In the genomic region with DNA sequence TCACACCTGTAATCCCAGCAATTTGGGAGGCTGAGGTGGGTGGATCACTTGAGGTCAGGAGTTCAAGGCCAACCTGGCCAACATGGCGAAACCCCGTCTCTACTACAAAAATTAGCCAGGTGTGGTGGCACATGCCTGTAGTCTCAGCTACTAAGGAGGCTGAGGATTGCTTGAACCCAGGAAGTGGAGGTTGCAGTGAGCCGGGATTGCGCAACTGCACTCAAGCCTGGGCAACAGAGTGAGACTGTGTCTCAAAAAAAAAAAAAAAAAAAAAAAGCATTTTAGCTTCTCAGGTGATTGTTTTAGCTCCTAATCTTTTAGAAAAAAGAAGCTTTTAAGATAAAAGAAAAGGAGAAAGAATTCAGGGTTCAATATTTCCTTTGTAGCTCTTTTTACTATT, we compare ENCODE assay signal across 1 cellular context. TPM values are rescaled to one million over a fixed set of nuclear protein-coding genes. Genes with fewer than 3 reads are reported as not detected.
"Had no signal": no experiment of that assay in that cellular context is flagged by ENCODE, and none has a peak within 500 bp of the region (broad histone marks: within the 10 kb centered on the region; RNA-seq: fewer than 3 reads in every experiment).

No MANE protein-coding gene starts in this region.

RNA-seq across cellular contexts. Expression of a gene that starts 19.0 kb away (rescaled TPM):
- total RNA-seq: OCI-LY7 had no signal
